ENCODE assay signal across 1 cellular context in the genomic region with DNA sequence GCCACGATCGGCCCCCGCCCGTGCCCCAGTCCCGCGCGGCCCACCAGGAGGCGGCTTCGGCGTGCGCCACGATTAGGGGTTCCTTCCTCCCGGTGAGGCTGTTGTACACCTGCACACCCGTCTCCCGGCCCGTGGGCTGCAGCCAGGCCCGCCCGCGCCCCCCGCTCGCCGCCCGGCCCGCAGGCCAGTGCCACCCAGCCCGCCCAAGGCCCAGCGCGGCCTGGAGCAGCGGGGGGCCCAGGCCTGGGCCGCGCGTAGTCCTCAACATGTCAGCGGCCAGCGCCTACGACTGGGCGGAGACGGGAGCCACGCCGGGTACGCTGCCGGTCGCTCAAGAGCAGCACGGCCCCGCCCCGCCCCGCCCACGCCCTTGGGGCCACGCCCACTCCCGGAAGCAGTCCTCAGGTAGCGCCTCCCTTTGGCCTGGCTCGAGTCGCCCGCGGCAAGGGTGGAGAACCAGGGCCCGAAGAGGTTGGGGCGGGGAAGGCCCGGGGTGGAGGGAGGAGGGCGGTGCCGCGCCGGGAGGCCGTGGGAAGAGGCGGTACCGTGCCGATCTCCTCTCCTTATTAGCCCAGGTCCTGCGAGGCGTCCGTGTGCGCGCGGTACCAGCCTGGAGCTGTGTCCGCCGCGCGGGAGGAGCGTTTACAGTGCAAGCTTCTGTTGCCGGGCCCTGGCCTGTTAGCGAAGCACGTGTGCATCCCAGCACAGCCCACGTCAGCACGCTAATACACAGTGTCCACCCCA.
TF ChIP-seq lines count a peak whose summit lies in the region.

A gene with protein sequence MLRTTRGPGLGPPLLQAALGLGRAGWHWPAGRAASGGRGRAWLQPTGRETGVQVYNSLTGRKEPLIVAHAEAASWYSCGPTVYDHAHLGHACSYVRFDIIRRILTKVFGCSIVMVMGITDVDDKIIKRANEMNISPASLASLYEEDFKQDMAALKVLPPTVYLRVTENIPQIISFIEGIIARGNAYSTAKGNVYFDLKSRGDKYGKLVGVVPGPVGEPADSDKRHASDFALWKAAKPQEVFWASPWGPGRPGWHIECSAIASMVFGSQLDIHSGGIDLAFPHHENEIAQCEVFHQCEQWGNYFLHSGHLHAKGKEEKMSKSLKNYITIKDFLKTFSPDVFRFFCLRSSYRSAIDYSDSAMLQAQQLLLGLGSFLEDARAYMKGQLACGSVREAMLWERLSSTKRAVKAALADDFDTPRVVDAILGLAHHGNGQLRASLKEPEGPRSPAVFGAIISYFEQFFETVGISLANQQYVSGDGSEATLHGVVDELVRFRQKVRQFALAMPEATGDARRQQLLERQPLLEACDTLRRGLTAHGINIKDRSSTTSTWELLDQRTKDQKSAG (minus strand): TSS at position 291 of the 744 bp plus-strand sequence. CDS start 23 bp downstream, at position 268.

TF ChIP-seq in K562, 482 proteins besides CTCF, POLR2A, EP300 and RAD21 (continued from another document and continues in another):
- TF ChIP-seq, protein P1, sequence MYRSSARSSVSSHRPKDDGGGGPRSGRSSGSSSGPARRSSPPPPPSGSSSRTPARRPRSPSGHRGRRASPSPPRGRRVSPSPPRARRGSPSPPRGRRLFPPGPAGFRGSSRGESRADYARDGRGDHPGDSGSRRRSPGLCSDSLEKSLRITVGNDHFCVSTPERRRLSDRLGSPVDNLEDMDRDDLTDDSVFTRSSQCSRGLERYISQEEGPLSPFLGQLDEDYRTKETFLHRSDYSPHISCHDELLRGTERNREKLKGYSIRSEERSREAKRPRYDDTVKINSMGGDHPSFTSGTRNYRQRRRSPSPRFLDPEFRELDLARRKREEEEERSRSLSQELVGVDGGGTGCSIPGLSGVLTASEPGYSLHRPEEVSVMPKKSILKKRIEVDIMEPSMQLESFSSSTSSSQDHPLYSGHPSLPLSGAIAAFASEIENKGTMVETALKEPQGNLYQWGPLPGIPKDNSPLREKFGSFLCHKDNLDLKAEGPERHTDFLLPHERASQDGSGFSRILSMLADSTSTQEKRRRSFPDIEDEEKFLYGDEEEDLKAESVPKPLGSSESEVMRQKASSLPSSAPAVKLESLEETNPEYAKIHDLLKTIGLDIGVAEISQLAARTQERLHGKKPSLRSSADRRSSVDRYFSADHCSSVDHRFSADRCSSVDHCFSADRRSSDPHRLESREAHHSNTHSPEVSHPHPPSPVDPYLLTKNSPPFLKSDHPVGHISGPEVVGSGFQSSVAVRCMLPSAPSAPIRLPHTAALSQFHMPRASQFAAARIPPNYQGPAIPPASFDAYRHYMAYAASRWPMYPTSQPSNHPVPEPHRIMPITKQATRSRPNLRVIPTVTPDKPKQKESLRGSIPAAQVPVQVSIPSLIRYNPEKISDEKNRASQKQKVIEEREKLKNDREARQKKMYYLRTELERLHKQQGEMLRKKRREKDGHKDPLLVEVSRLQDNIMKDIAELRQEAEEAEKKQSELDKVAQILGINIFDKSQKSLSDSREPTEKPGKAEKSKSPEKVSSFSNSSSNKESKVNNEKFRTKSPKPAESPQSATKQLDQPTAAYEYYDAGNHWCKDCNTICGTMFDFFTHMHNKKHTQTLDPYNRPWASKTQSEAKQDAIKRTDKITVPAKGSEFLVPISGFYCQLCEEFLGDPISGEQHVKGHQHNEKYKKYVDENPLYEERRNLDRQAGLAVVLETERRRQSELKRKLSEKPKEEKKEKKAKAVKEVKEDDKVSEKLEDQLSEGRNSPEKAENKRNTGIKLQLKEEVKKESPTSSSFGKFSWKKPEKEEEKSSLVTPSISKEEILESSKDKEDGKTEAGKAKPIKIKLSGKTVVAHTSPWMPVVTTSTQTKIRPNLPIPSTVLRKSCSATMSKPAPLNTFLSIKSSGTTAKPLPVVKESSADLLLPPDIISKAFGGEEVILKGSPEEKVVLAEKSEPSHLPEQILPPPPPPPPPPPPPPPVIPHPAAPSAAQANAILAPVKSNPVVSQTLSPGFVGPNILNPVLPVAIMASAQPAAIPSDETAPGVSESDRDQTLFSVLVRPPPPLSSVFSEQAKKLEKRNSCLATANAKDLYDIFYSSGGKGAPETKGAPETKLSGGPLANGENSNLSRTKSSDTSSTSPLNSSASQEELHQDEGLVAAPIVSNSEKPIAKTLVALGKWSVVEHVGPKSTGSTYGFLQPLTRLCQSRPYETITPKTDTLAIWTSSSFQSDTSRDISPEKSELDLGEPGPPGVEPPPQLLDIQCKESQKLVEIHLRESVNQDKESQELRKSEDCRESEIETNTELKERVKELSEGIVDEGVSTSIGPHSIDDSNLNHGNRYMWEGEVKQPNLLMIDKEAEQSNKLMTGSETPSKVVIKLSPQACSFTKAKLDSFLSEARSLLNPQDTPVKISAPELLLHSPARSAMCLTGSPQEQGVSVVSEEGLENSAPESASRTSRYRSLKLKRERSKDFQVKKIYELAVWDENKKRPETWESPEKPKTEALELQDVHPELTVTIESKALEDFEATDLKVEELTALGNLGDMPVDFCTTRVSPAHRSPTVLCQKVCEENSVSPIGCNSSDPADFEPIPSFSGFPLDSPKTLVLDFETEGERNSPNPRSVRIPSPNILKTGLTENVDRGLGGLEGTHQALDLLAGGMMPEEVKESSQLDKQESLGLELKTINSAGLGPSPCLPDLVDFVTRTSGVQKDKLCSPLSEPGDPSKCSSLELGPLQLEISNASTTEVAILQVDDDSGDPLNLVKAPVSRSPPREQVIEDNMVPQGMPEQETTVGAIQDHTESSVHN (IDR thresholded peaks at IDR 0.05; ENCODE audit: borderline replicate concordance in 1 of 2, low read depth in 1 of 2): no peak
- TF ChIP-seq ETV5 (CRISPR knock-in tag; IDR thresholded peaks at IDR 0.05; ENCODE audit: low read depth) (no peak), ZNF445 (CRISPR knock-in tag; IDR thresholded peaks at IDR 0.05; ENCODE audit: low read depth) (no peak), NFRKB (IDR thresholded peaks at IDR 0.05; ENCODE audit: low read depth) (no peak), BHLHE40 (IDR thresholded peaks at IDR 0.05; ENCODE audit: low read length) (peak; percentile 4; the same call in 1 of the 2 replicates), SMARCB1 (IDR thresholded peaks at IDR 0.05; ENCODE audit: insufficient read length, low read depth) (no peak), ELF1 (tag; IDR thresholded peaks at IDR 0.05) (peak; percentile 84), RNF2 (IDR thresholded peaks at IDR 0.05) (peak; percentile 28; the same call in 1 of the 2 replicates), OTX1 (CRISPR knock-in tag; IDR thresholded peaks at IDR 0.05) (no peak), NCOA4 (IDR thresholded peaks at IDR 0.05; ENCODE audit: partially characterized antibody) (no peak), POLR2G (IDR thresholded peaks at IDR 0.05; ENCODE audit: low read depth, low read length) (peak; percentile 90)
- TF ChIP-seq, protein P2, sequence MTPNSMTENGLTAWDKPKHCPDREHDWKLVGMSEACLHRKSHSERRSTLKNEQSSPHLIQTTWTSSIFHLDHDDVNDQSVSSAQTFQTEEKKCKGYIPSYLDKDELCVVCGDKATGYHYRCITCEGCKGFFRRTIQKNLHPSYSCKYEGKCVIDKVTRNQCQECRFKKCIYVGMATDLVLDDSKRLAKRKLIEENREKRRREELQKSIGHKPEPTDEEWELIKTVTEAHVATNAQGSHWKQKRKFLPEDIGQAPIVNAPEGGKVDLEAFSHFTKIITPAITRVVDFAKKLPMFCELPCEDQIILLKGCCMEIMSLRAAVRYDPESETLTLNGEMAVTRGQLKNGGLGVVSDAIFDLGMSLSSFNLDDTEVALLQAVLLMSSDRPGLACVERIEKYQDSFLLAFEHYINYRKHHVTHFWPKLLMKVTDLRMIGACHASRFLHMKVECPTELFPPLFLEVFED (CRISPR knock-in tag; conservative IDR thresholded peaks at IDR 0.05): no peak
- TF ChIP-seq, protein P3, sequence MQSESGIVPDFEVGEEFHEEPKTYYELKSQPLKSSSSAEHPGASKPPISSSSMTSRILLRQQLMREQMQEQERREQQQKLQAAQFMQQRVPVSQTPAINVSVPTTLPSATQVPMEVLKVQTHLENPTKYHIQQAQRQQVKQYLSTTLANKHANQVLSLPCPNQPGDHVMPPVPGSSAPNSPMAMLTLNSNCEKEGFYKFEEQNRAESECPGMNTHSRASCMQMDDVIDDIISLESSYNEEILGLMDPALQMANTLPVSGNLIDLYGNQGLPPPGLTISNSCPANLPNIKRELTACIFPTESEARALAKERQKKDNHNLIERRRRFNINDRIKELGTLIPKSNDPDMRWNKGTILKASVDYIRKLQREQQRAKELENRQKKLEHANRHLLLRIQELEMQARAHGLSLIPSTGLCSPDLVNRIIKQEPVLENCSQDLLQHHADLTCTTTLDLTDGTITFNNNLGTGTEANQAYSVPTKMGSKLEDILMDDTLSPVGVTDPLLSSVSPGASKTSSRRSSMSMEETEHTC (IDR thresholded peaks at IDR 0.05): no peak
- TF ChIP-seq, protein P4, sequence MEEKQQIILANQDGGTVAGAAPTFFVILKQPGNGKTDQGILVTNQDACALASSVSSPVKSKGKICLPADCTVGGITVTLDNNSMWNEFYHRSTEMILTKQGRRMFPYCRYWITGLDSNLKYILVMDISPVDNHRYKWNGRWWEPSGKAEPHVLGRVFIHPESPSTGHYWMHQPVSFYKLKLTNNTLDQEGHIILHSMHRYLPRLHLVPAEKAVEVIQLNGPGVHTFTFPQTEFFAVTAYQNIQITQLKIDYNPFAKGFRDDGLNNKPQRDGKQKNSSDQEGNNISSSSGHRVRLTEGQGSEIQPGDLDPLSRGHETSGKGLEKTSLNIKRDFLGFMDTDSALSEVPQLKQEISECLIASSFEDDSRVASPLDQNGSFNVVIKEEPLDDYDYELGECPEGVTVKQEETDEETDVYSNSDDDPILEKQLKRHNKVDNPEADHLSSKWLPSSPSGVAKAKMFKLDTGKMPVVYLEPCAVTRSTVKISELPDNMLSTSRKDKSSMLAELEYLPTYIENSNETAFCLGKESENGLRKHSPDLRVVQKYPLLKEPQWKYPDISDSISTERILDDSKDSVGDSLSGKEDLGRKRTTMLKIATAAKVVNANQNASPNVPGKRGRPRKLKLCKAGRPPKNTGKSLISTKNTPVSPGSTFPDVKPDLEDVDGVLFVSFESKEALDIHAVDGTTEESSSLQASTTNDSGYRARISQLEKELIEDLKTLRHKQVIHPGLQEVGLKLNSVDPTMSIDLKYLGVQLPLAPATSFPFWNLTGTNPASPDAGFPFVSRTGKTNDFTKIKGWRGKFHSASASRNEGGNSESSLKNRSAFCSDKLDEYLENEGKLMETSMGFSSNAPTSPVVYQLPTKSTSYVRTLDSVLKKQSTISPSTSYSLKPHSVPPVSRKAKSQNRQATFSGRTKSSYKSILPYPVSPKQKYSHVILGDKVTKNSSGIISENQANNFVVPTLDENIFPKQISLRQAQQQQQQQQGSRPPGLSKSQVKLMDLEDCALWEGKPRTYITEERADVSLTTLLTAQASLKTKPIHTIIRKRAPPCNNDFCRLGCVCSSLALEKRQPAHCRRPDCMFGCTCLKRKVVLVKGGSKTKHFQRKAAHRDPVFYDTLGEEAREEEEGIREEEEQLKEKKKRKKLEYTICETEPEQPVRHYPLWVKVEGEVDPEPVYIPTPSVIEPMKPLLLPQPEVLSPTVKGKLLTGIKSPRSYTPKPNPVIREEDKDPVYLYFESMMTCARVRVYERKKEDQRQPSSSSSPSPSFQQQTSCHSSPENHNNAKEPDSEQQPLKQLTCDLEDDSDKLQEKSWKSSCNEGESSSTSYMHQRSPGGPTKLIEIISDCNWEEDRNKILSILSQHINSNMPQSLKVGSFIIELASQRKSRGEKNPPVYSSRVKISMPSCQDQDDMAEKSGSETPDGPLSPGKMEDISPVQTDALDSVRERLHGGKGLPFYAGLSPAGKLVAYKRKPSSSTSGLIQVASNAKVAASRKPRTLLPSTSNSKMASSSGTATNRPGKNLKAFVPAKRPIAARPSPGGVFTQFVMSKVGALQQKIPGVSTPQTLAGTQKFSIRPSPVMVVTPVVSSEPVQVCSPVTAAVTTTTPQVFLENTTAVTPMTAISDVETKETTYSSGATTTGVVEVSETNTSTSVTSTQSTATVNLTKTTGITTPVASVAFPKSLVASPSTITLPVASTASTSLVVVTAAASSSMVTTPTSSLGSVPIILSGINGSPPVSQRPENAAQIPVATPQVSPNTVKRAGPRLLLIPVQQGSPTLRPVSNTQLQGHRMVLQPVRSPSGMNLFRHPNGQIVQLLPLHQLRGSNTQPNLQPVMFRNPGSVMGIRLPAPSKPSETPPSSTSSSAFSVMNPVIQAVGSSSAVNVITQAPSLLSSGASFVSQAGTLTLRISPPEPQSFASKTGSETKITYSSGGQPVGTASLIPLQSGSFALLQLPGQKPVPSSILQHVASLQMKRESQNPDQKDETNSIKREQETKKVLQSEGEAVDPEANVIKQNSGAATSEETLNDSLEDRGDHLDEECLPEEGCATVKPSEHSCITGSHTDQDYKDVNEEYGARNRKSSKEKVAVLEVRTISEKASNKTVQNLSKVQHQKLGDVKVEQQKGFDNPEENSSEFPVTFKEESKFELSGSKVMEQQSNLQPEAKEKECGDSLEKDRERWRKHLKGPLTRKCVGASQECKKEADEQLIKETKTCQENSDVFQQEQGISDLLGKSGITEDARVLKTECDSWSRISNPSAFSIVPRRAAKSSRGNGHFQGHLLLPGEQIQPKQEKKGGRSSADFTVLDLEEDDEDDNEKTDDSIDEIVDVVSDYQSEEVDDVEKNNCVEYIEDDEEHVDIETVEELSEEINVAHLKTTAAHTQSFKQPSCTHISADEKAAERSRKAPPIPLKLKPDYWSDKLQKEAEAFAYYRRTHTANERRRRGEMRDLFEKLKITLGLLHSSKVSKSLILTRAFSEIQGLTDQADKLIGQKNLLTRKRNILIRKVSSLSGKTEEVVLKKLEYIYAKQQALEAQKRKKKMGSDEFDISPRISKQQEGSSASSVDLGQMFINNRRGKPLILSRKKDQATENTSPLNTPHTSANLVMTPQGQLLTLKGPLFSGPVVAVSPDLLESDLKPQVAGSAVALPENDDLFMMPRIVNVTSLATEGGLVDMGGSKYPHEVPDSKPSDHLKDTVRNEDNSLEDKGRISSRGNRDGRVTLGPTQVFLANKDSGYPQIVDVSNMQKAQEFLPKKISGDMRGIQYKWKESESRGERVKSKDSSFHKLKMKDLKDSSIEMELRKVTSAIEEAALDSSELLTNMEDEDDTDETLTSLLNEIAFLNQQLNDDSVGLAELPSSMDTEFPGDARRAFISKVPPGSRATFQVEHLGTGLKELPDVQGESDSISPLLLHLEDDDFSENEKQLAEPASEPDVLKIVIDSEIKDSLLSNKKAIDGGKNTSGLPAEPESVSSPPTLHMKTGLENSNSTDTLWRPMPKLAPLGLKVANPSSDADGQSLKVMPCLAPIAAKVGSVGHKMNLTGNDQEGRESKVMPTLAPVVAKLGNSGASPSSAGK (IDR thresholded peaks at IDR 0.05): no peak; the same call in 1 of the 2 replicates
- TF ChIP-seq, protein P5, sequence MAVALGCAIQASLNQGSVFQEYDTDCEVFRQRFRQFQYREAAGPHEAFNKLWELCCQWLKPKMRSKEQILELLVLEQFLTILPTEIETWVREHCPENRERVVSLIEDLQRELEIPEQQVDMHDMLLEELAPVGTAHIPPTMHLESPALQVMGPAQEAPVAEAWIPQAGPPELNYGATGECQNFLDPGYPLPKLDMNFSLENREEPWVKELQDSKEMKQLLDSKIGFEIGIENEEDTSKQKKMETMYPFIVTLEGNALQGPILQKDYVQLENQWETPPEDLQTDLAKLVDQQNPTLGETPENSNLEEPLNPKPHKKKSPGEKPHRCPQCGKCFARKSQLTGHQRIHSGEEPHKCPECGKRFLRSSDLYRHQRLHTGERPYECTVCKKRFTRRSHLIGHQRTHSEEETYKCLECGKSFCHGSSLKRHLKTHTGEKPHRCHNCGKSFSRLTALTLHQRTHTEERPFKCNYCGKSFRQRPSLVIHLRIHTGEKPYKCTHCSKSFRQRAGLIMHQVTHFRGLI (CRISPR knock-in tag; IDR thresholded peaks at IDR 0.05): no peak
- TF ChIP-seq, protein P6, sequence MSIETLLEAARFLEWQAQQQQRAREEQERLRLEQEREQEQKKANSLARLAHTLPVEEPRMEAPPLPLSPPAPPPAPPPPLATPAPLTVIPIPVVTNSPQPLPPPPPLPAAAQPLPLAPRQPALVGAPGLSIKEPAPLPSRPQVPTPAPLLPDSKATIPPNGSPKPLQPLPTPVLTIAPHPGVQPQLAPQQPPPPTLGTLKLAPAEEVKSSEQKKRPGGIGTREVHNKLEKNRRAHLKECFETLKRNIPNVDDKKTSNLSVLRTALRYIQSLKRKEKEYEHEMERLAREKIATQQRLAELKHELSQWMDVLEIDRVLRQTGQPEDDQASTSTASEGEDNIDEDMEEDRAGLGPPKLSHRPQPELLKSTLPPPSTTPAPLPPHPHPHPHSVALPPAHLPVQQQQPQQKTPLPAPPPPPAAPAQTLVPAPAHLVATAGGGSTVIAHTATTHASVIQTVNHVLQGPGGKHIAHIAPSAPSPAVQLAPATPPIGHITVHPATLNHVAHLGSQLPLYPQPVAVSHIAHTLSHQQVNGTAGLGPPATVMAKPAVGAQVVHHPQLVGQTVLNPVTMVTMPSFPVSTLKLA (conservative IDR thresholded peaks at IDR 0.05): peak; percentile 59 to 78
